ENCODE assay signal across 15 cellular contexts in genomic region chr3:193917096-193917495, GRCh38.
DNase-seq lines count a peak whose midpoint lies in the region; ATAC-seq, FAIRE-seq and TF ChIP-seq lines count a peak whose summit lies in the region.
"Had no signal": no experiment of that assay in that cellular context is flagged by ENCODE, and none has a peak within 500 bp of the region (broad histone marks: within the 10 kb centered on the region; RNA-seq: fewer than 3 reads in every experiment).

No MANE protein-coding gene starts in this region.

- no peaks in the 10 kb centered on the region for H3K9me3 ChIP-seq in K562 (replicated peaks; ENCODE audit: control insufficient read depth, insufficient read depth, low read depth, low read length)
- no peaks in the 10 kb centered on the region for H3K9me3 ChIP-seq in neural progenitor cell (ENCODE audit: low read depth)
- H3K9me3 ChIP-seq in heart left ventricle: no peaks in the 10 kb centered on the region
- H3K9me3 ChIP-seq: A549 had no signal

- no peak overlapping the region for H3K27ac Mint-ChIP-seq in GM23338
- H3K27ac Mint-ChIP-seq in neural progenitor cell: no peak overlapping the region
- H3K27ac Mint-ChIP-seq in activated T-helper 1 cell treated with anti-CD3 and anti-CD28 coated beads, Interleukin-12 subunit alpha, Interleukin-12 subunit beta, Interleukin-2, Interleukin-4 antibody, amounts not matched to agents 30 ng/mL and 10 ng/mL and 1 ng/mL, durations not matched to agents 14 hours and 24 hours and 36 hours: no peak overlapping the region
- H3K27ac Mint-ChIP-seq: CD14-positive monocyte; CD8-positive, alpha-beta T cell; HFFc6 had no signal

- TF ChIP-seq CTCF in GM23338 (conservative IDR thresholded peaks at IDR 0.05; ENCODE audit: low read depth in 2 of 2) (no peak), K562 (IDR thresholded peaks at IDR 0.05 in 2 of 3, conservative IDR thresholded peaks at IDR 0.05 in 1 of 3; ENCODE audit: insufficient read depth in 2 of 3, low read depth in 1 of 3, low read length in 3 of 3) (no peak), neural progenitor cell (IDR thresholded peaks at IDR 0.05) (no peak), heart left ventricle (IDR thresholded peaks at IDR 0.05) (no peak), GM10248 (IDR thresholded peaks at IDR 0.05; ENCODE audit: control extremely low read depth, extremely low read depth, low read depth, missing control alignments) (no peak)

- H3K9me1 ChIP-seq in K562 (ENCODE audit: control insufficient read depth, insufficient read depth, low read length): no peaks in the 10 kb centered on the region

- no peaks in the 10 kb centered on the region for H3K79me2 ChIP-seq in GM23338 (replicated peaks; ENCODE audit: insufficient read depth)
- H3K79me2 ChIP-seq in K562 (ENCODE audit: control insufficient read depth, insufficient read depth, low read length): no peaks in the 10 kb centered on the region; the same call in 2 of the 3 replicates
- no peaks in the 10 kb centered on the region for H3K79me2 ChIP-seq in neural progenitor cell (ENCODE audit: low read depth)

- no peak overlapping the region for H3K4me2 ChIP-seq in GM23338
- no peak overlapping the region for H3K4me2 ChIP-seq in K562 (ENCODE audit: insufficient read depth, low read length)
- peak overlapping the region; percentile 45 for H3K4me2 ChIP-seq in neural progenitor cell
- H3K4me2 ChIP-seq: A549 had no signal

- H3K27me3 ChIP-seq in GM23338 (ENCODE audit: insufficient read depth): no peaks in the 10 kb centered on the region
- no peaks in the 10 kb centered on the region for H3K27me3 ChIP-seq in K562 (ENCODE audit: control insufficient read depth in 2 of 2, insufficient read depth in 2 of 2, low read length in 2 of 2)
- H3K27me3 ChIP-seq in neural progenitor cell: no peaks in the 10 kb centered on the region
- H3K27me3 ChIP-seq in heart left ventricle: peaks cover 0 to 4% (median 0%) of the 10 kb centered on the region in 9 donors

- H3K4me1 ChIP-seq in GM23338 (ENCODE audit: insufficient read depth): no peaks in the 10 kb centered on the region
- H3K4me1 ChIP-seq in K562 (replicated peaks in 1 of 2; ENCODE audit: control insufficient read depth in 2 of 2, insufficient read depth in 2 of 2, low read length in 2 of 2): peaks cover 14 to 29% of the 10 kb centered on the region in 2 experiments
- peaks cover 33% of the 10 kb centered on the region for H3K4me1 ChIP-seq in neural progenitor cell
- peaks cover 0 to 1% (median 0%) of the 10 kb centered on the region in 12 donors for H3K4me1 ChIP-seq in heart left ventricle
- H3K4me1 ChIP-seq: A549 had no signal

- no peak overlapping the region for H3K27ac ChIP-seq in GM23338 (ENCODE audit: low read depth)
- no peak overlapping the region for H3K27ac ChIP-seq in K562 (ENCODE audit: extremely low read depth, low read depth, low read length)
- peak overlapping the region; percentile 73 for H3K27ac ChIP-seq in neural progenitor cell
- no peak overlapping the region for H3K27ac ChIP-seq in heart left ventricle
- H3K27ac ChIP-seq: A549 had no signal

- WGBS in K562 (ENCODE audit: insufficient coverage, low coverage, missing lambda C conversion rate): 100% methylated on average over 2 of the region's 2 CpGs
- 95 to 99% (median 98%) methylated on average over 2 of the region's 2 CpGs for WGBS in heart left ventricle, 4 donors

- H3K4me3 ChIP-seq in GM23338: no peak overlapping the region
- H3K4me3 ChIP-seq in K562: no peak overlapping the region
- no peak overlapping the region for H3K4me3 ChIP-seq in neural progenitor cell
- H3K4me3 ChIP-seq in heart left ventricle: no peak overlapping the region
- H3K4me3 ChIP-seq: A549 had no signal

- TF ChIP-seq RAD21 in K562 (CRISPR knock-in tag; conservative IDR thresholded peaks at IDR 0.05 in 1 of 2, IDR thresholded peaks at IDR 0.05 in 1 of 2): no peak

- H3K27me3 Mint-ChIP-seq in GM23338 (ENCODE audit: insufficient read depth, low read depth, poor library complexity) (peaks cover 3% of the 10 kb centered on the region), neural progenitor cell (ENCODE audit: insufficient read depth, low read depth) (peaks cover 21% of the 10 kb centered on the region)
- peaks cover 14% of the 10 kb centered on the region for H3K27me3 Mint-ChIP-seq in activated T-helper 1 cell treated with anti-CD3 and anti-CD28 coated beads, Interleukin-12 subunit alpha, Interleukin-12 subunit beta, Interleukin-2, Interleukin-4 antibody, amounts not matched to agents 30 ng/mL and 10 ng/mL and 1 ng/mL, durations not matched to agents 14 hours and 24 hours and 36 hours (ENCODE audit: insufficient read depth)

- DNase-seq in GM23338 (ENCODE audit: low spot score) (no peak), K562 (ENCODE audit: extremely low read depth in 1 of 4, low spot score in 3 of 4) (no peak), neural progenitor cell (ENCODE audit: low spot score) (peak; percentile 51), heart left ventricle (no peak), GM10248 (ENCODE audit: extremely low spot score) (no peak), RCC 7860 (ENCODE audit: low spot score) (no peak)
- no peak for DNase-seq in activated T-helper 1 cell treated with anti-CD3 and anti-CD28 coated beads, Interleukin-12 subunit alpha, Interleukin-12 subunit beta, Interleukin-2, Interleukin-4 antibody, amounts not matched to agents 30 ng/mL and 10 ng/mL and 1 ng/mL, durations not matched to agents 14 hours and 24 hours and 36 hours (ENCODE audit: low spot score)
- DNase-seq: CD8-positive, alpha-beta T cell; COR-L47; DND-41; GDM1; HCEC 1CT; HFFc6 had no signal

- no peaks in the 10 kb centered on the region for H3F3A ChIP-seq in GM23338 (replicated peaks; ENCODE audit: low read depth)
- H3F3A ChIP-seq in neural progenitor cell (ENCODE audit: low read depth): peaks cover 31% of the 10 kb centered on the region

- in situ Hi-C loops in K562 (cut with MboI): no loop called here

- CTCF ChIA-PET in K562 (lab: Yijun Ruan, JAX; ENCODE audit: low intra/inter-chr PET ratio) (no interaction called here), GM10248 (lab: Yijun Ruan, JAX) (interaction anchor here (1.0 to 1.6 kb wide), 3 partner anchors 12 to 43 kb away, joined by 3 to 4 read pairs (median 4); no protein-coding TSS in a partner anchor)

- no peaks in the 10 kb centered on the region for H3K36me3 Mint-ChIP-seq in GM23338 (ENCODE audit: low read depth)
- no peaks in the 10 kb centered on the region for H3K36me3 Mint-ChIP-seq in neural progenitor cell
- H3K36me3 Mint-ChIP-seq in activated T-helper 1 cell treated with anti-CD3 and anti-CD28 coated beads, Interleukin-12 subunit alpha, Interleukin-12 subunit beta, Interleukin-2, Interleukin-4 antibody, amounts not matched to agents 30 ng/mL and 10 ng/mL and 1 ng/mL, durations not matched to agents 14 hours and 24 hours and 36 hours (ENCODE audit: low read depth): no peaks in the 10 kb centered on the region
- H3K36me3 Mint-ChIP-seq: CD14-positive monocyte; CD8-positive, alpha-beta T cell had no signal

- H2AFZ ChIP-seq in GM23338 (peak overlapping the region; percentile 18; the same call in 1 of the 2 replicates), K562 (ENCODE audit: low read depth, low read length) (0 out of 2 replicates have a peak overlapping the region, but pooled peaks have one; percentile 18), neural progenitor cell (replicated peaks) (no peak overlapping the region)

- TF ChIP-seq EP300 in K562 (IDR thresholded peaks at IDR 0.05; ENCODE audit: low read length): no peak

- H3K9me3 Mint-ChIP-seq in GM23338: no peaks in the 10 kb centered on the region; the same call in 2 of the 3 replicates
- peaks cover 14% of the 10 kb centered on the region for H3K9me3 Mint-ChIP-seq in neural progenitor cell
- no peaks in the 10 kb centered on the region for H3K9me3 Mint-ChIP-seq in activated T-helper 1 cell treated with anti-CD3 and anti-CD28 coated beads, Interleukin-12 subunit alpha, Interleukin-12 subunit beta, Interleukin-2, Interleukin-4 antibody, amounts not matched to agents 30 ng/mL and 10 ng/mL and 1 ng/mL, durations not matched to agents 14 hours and 24 hours and 36 hours
- H3K9me3 Mint-ChIP-seq: CD8-positive, alpha-beta T cell; HFFc6 had no signal

- H3K36me3 ChIP-seq in GM23338 (ENCODE audit: insufficient read depth) (no peaks in the 10 kb centered on the region), K562 (ENCODE audit: control insufficient read depth, insufficient read depth, low read length) (no peaks in the 10 kb centered on the region), neural progenitor cell (no peaks in the 10 kb centered on the region), heart left ventricle (no peaks in the 10 kb centered on the region)

- H4K20me1 ChIP-seq in GM23338 (replicated peaks; ENCODE audit: insufficient read depth): no peaks in the 10 kb centered on the region
- H4K20me1 ChIP-seq in K562 (replicated peaks; ENCODE audit: control insufficient read depth, insufficient read depth, low read length): no peaks in the 10 kb centered on the region
- H4K20me1 ChIP-seq in neural progenitor cell (ENCODE audit: low read depth): no peaks in the 10 kb centered on the region

- H3K4me1 Mint-ChIP-seq in GM23338 (peaks cover 5% of the 10 kb centered on the region), neural progenitor cell (peaks cover 42% of the 10 kb centered on the region)
- peaks cover 6% of the 10 kb centered on the region for H3K4me1 Mint-ChIP-seq in activated T-helper 1 cell treated with anti-CD3 and anti-CD28 coated beads, Interleukin-12 subunit alpha, Interleukin-12 subunit beta, Interleukin-2, Interleukin-4 antibody, amounts not matched to agents 30 ng/mL and 10 ng/mL and 1 ng/mL, durations not matched to agents 14 hours and 24 hours and 36 hours (ENCODE audit: low read depth)

- H3K4me3 Mint-ChIP-seq in GM23338 (no peak overlapping the region), neural progenitor cell (peak overlapping the region; percentile 3)
- no peak overlapping the region for H3K4me3 Mint-ChIP-seq in activated T-helper 1 cell treated with anti-CD3 and anti-CD28 coated beads, Interleukin-12 subunit alpha, Interleukin-12 subunit beta, Interleukin-2, Interleukin-4 antibody, amounts not matched to agents 30 ng/mL and 10 ng/mL and 1 ng/mL, durations not matched to agents 14 hours and 24 hours and 36 hours
- H3K4me3 Mint-ChIP-seq: CD14-positive monocyte; CD8-positive, alpha-beta T cell; HFFc6 had no signal

- POLR2A ChIA-PET in K562 (lab: Yijun Ruan, JAX) (interaction anchor here (0.6 to 1.3 kb wide), 3 partner anchors 13 to 55 kb away, joined by 3 to 5 read pairs (median 4); no protein-coding TSS in a partner anchor), GM10248 (lab: Yijun Ruan, JAX) (interaction anchor here (0.6 kb wide), 1 partner anchor 348 kb away, joined by 3 read pairs; no protein-coding TSS in a partner anchor)

- intact Hi-C loops in K562 (cut with micrococcal nuclease): no loop called here
- intact Hi-C loops in heart left ventricle (cut with DNase I): no loop called here
- intact Hi-C loops in activated T-helper 1 cell treated with anti-CD3 and anti-CD28 coated beads, Interleukin-12 subunit alpha, Interleukin-12 subunit beta, Interleukin-2, Interleukin-4 antibody, amounts not matched to agents 30 ng/mL and 10 ng/mL and 1 ng/mL, durations not matched to agents 14 hours and 24 hours and 36 hours (cut with micrococcal nuclease): no loop called here

- no peak for ATAC-seq in GM23338
- no peak for ATAC-seq in K562
- ATAC-seq in heart left ventricle: no peak
- ATAC-seq: A549; CD8-positive, alpha-beta T cell had no signal

- TF ChIP-seq POLR2A in K562 (conservative IDR thresholded peaks at IDR 0.05) (no peak), heart left ventricle (IDR thresholded peaks at IDR 0.05) (no peak)

- no TSS peak for BruUV-seq in K562 (replicated peaks; lab: Mats Ljungman, UMichigan)

- FAIRE-seq in K562 (lab: Jason Lieb, UNC) (no peak), RCC 7860 (lab: Jason Lieb, UNC) (no peak)
- FAIRE-seq: A549 had no signal

- H3K9ac ChIP-seq in K562 (ENCODE audit: insufficient read depth in 1 of 2, low read depth in 2 of 2, low read length in 2 of 2): no peak overlapping the region
- H3K9ac ChIP-seq in neural progenitor cell: no peak overlapping the region

- 0 out of 2 replicates have a peak, but pooled peaks cover 2% of the 10 kb centered on the region for H3K9me2 ChIP-seq in GM23338 (ENCODE audit: insufficient read depth)
